ENCODE assay signal across 8 cellular contexts in the genomic region with DNA sequence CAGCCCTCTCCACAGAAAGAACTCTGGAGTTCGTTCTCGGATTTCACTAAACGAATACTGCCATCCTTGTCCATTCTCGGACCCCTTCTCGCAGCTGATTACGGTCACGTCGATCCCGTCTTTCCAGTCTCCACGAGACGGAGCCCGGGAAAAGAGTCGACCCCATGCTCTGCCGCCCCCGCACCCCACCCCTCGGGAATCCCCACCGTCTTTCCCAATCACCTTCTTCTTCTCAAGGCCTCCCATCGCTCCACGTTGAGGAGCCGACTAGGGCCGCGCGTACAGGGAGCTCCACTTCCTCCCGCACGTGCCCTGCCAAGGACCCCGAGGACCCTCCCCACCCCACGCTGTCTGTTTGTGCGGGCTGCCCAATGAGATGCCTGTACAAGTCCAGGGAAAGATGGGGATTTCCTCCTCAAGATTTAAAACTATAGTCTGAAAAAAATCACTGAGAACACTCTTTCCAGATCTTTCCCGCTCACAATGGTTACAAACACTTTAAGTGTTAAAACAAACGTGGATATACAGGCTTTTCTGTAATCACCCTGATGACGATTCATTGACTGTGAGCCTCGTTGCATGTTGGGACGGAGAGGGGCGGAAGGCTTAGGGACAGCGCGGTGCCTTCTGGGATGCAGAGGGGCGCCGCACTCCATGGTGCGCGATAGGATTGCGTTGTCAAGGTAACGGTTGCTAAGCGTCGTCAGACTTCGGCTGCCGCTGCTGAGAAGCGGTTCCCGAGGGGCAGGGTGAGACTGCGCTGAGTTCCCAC. TPM values are rescaled to one million over a fixed set of nuclear protein-coding genes. Genes with fewer than 3 reads are reported as not detected.
DNase-seq lines count a peak whose midpoint lies in the region; ATAC-seq and TF ChIP-seq lines count a peak whose summit lies in the region.

A gene (minus strand): TSS at position 323 of the 772 bp plus-strand sequence. CDS start 77 bp downstream, at position 246.

- peak within 1 kb of the TSS; percentile 76 for H3K9ac ChIP-seq in ES-I3 (ENCODE audit: low read depth, low read length)
- H3K9ac ChIP-seq in H9 (ENCODE audit: extremely low read depth, insufficient read length, low read length), result peak within 1 kb of the TSS; percentile 89

- no peak within 1 kb of the TSS for H3T11ph ChIP-seq in H9 (ENCODE audit: low read length)

- no peak within 1 kb of the TSS for H2BK20ac ChIP-seq in H9 (ENCODE audit: low read depth, low read length, poor library complexity, severe bottlenecking)

- no peak within 1 kb of the TSS for H3K27ac Mint-ChIP-seq in H9
- no peak within 1 kb of the TSS for H3K27ac Mint-ChIP-seq in natural killer cell treated with Interleukin-12 subunit alpha and Interleukin-12 subunit beta and Interleukin-15 and Interleukin-18, amount 100 ng/mL, for 72 hours

- H2BK120ac ChIP-seq in H9 (ENCODE audit: low read depth, low read length, poor library complexity, severe bottlenecking), result no peak within 1 kb of the TSS

- peaks cover 5% of the 10 kb centered on the region for H3K23me2 ChIP-seq in H9 (ENCODE audit: insufficient read length, low read depth, low read length, poor library complexity, severe bottlenecking)

- H3K4me1 ChIP-seq in ES-I3 (ENCODE audit: insufficient read depth, low read length), result no peaks in the 10 kb centered on the region; the same call in 1 of the 2 replicates
- no peaks in the 10 kb centered on the region for H3K4me1 ChIP-seq in H9 (ENCODE audit: insufficient read depth, low read length)

- H2AFZ ChIP-seq in H9 (ENCODE audit: low read length), result no peak within 1 kb of the TSS

- H3K56ac ChIP-seq in H9 (ENCODE audit: insufficient read length, low read depth, low read length), result no peak within 1 kb of the TSS

- peak within 1 kb of the TSS; percentile 36; the same call in 1 of the 2 replicates for H3K14ac ChIP-seq in H9 (ENCODE audit: insufficient read depth, low read length)

- H3K27me3 ChIP-seq in H9 (ENCODE audit: insufficient read depth, low read length), result no peaks in the 10 kb centered on the region
- peaks cover 2% of the 10 kb centered on the region; the same call in 1 of the 2 replicates for H3K27me3 ChIP-seq in MG63

- no peak within 1 kb of the TSS for H4K5ac ChIP-seq in H9 (ENCODE audit: insufficient read length, low read depth, low read length)

- no peak within 1 kb of the TSS for H3K27ac ChIP-seq in H9 (ENCODE audit: insufficient read length, low read depth, low read length)

- H4K8ac ChIP-seq in H9 (replicated peaks; ENCODE audit: insufficient read length, low read depth, low read length), result no peak within 1 kb of the TSS

- H3K23ac ChIP-seq in H9 (ENCODE audit: insufficient read length, low read depth, low read length), result no peak within 1 kb of the TSS

- no peak for TF ChIP-seq CTCF in H9 (conservative IDR thresholded peaks at IDR 0.05)
- TF ChIP-seq CTCF in fibroblast of the aortic adventitia (IDR thresholded peaks at IDR 0.05; ENCODE audit: insufficient read depth, low read length), result no peak

- H2BK5ac ChIP-seq in H9 (ENCODE audit: insufficient read length, low read length), result peak within 1 kb of the TSS; percentile 17

- no peaks in the 10 kb centered on the region for H4K20me1 ChIP-seq in H9 (ENCODE audit: control insufficient read depth, insufficient read depth, insufficient read length)

- H3K36me3 ChIP-seq in ES-I3 (ENCODE audit: insufficient read depth, low read length) (peaks cover 17% of the 10 kb centered on the region), MG63 (peaks cover 42% of the 10 kb centered on the region)

- no CpG with 5 or more reads among the region's 49 CpGs for WGBS in H9 (ENCODE audit: extremely low coverage, insufficient read length, low lambda C conversion rate)

- no peak within 1 kb of the TSS for H2BK12ac ChIP-seq in H9 (ENCODE audit: insufficient read length, low read depth, low read length)

- H3K4me3 ChIP-seq in MG63 (peak within 1 kb of the TSS; percentile 88), fibroblast of the aortic adventitia (ENCODE audit: low read depth, low read length) (peak within 1 kb of the TSS; percentile 98)

- H3K36me3 Mint-ChIP-seq in H9 (ENCODE audit: insufficient read depth in 1 of 3, low read depth in 3 of 3), result peaks cover 17 to 30% (median 22%) of the 10 kb centered on the region in 3 experiments; a peak in 6 of 7 replicates
- no peaks in the 10 kb centered on the region for H3K36me3 Mint-ChIP-seq in natural killer cell treated with Interleukin-12 subunit alpha and Interleukin-12 subunit beta and Interleukin-15 and Interleukin-18, amount 100 ng/mL, for 72 hours

- H3K18ac ChIP-seq in H9 (ENCODE audit: insufficient read length, low read depth, low read length), result peak within 1 kb of the TSS; percentile 41

- H4K91ac ChIP-seq in H9 (ENCODE audit: insufficient read length, low read depth, low read length), result no peak within 1 kb of the TSS

- no peaks in the 10 kb centered on the region for H3K4me1 Mint-ChIP-seq in H9
- no peaks in the 10 kb centered on the region for H3K4me1 Mint-ChIP-seq in natural killer cell treated with Interleukin-12 subunit alpha and Interleukin-12 subunit beta and Interleukin-15 and Interleukin-18, amount 100 ng/mL, for 72 hours (ENCODE audit: low read depth in 2 of 2)

- H3K79me2 ChIP-seq in H9 (ENCODE audit: insufficient read depth, low read length), result peaks cover 17% of the 10 kb centered on the region

- H2AK5ac ChIP-seq in H9 (ENCODE audit: insufficient read length, low read length), result no peak within 1 kb of the TSS

- no peak within 1 kb of the TSS for H3K4ac ChIP-seq in H9 (ENCODE audit: low read depth, low read length)

- H3K9me3 Mint-ChIP-seq in H9, result no peaks in the 10 kb centered on the region
- no peaks in the 10 kb centered on the region for H3K9me3 Mint-ChIP-seq in natural killer cell treated with Interleukin-12 subunit alpha and Interleukin-12 subunit beta and Interleukin-15 and Interleukin-18, amount 100 ng/mL, for 72 hours

- peaks cover 21% of the 10 kb centered on the region for H3K27me3 Mint-ChIP-seq in H9 (ENCODE audit: low read depth)
- H3K27me3 Mint-ChIP-seq in natural killer cell treated with Interleukin-12 subunit alpha and Interleukin-12 subunit beta and Interleukin-15 and Interleukin-18, amount 100 ng/mL, for 72 hours, result peaks cover 0 to 4% of the 10 kb centered on the region in 2 donors

- no peak within 1 kb of the TSS for H3K4me3 Mint-ChIP-seq in H9
- no peak within 1 kb of the TSS for H3K4me3 Mint-ChIP-seq in natural killer cell treated with Interleukin-12 subunit alpha and Interleukin-12 subunit beta and Interleukin-15 and Interleukin-18, amount 100 ng/mL, for 72 hours

- H3K79me1 ChIP-seq in H9 (ENCODE audit: insufficient read depth, low read depth, low read length, poor library complexity, severe bottlenecking), result peaks cover 3% of the 10 kb centered on the region

- peak within 1 kb of the TSS; percentile 98 for H3K4me2 ChIP-seq in H9 (ENCODE audit: insufficient read depth, insufficient read length, low read length)

- DNase-seq in H9 (peak; percentile 98), MG63 (peak; percentile 97), SHP77 (lab: John Stamatoyannopoulos, UW) (peak; percentile 98), fibroblast of the aortic adventitia (ENCODE audit: low read depth) (peak; percentile 99)
- DNase-seq in activated effector memory CD4-positive, alpha-beta T cell treated with Interleukin-2 at 50 U/mL for 16 hours, result peak; percentile 94
- DNase-seq in natural killer cell treated with Interleukin-12 subunit alpha and Interleukin-12 subunit beta and Interleukin-15 and Interleukin-18, amount 100 ng/mL, for 72 hours (ENCODE audit: low spot score), result peak; percentile 94
- DNase-seq in stimulated activated naive CD8-positive, alpha-beta T cell treated with anti-CD3 and anti-CD28 coated beads, Interleukin-15, Interleukin-2, amounts not matched to agents 100 U/mL and 50 U/mL, for 24 hours, result peak; percentile 93

- no peak within 1 kb of the TSS for H2BK15ac ChIP-seq in H9 (ENCODE audit: low read depth, low read length)

- ATAC-seq in natural killer cell treated with Interleukin-12 subunit alpha and Interleukin-12 subunit beta and Interleukin-15 and Interleukin-18, amount 100 ng/mL, for 72 hours, result peak; percentile 100
- peak; percentile 99 for ATAC-seq in stimulated activated naive CD8-positive, alpha-beta T cell treated with anti-CD3 and anti-CD28 coated beads, Interleukin-15, Interleukin-2, amounts not matched to agents 100 U/mL and 50 U/mL, for 24 hours

- no peaks in the 10 kb centered on the region for H3K9me3 ChIP-seq in ES-I3 (ENCODE audit: control insufficient read depth, insufficient read depth, low read length)
- no peaks in the 10 kb centered on the region for H3K9me3 ChIP-seq in H9 (ENCODE audit: control insufficient read depth, low read depth, low read length)
- H3K9me3 ChIP-seq in MG63, result no peaks in the 10 kb centered on the region

RNA-seq across cellular contexts. Expression of the gene that starts here (rescaled TPM):
- total RNA-seq in H9 (2021), result 133 and 140 TPM in 2 replicates
- total RNA-seq in MG63 (2014; rRNA removed; shearing (Covaris generic); ENCODE audit: low replicate concordance), result 150 and 165 TPM in 2 replicates
- 54.9 and 189 TPM in 2 replicates for total RNA-seq in fibroblast of the aortic adventitia (ENCODE audit: low replicate concordance)
- total RNA-seq in natural killer cell treated with Interleukin-12 subunit alpha and Interleukin-12 subunit beta and Interleukin-15 and Interleukin-18, amount 100 ng/mL, for 72 hours, result 100 to 1,000 TPM in 1 of 2 donors, 10 to 100 TPM in 1; 94.5 to 173 TPM
